9 cellular contexts compared by ENCODE assay signal in the genomic region with DNA sequence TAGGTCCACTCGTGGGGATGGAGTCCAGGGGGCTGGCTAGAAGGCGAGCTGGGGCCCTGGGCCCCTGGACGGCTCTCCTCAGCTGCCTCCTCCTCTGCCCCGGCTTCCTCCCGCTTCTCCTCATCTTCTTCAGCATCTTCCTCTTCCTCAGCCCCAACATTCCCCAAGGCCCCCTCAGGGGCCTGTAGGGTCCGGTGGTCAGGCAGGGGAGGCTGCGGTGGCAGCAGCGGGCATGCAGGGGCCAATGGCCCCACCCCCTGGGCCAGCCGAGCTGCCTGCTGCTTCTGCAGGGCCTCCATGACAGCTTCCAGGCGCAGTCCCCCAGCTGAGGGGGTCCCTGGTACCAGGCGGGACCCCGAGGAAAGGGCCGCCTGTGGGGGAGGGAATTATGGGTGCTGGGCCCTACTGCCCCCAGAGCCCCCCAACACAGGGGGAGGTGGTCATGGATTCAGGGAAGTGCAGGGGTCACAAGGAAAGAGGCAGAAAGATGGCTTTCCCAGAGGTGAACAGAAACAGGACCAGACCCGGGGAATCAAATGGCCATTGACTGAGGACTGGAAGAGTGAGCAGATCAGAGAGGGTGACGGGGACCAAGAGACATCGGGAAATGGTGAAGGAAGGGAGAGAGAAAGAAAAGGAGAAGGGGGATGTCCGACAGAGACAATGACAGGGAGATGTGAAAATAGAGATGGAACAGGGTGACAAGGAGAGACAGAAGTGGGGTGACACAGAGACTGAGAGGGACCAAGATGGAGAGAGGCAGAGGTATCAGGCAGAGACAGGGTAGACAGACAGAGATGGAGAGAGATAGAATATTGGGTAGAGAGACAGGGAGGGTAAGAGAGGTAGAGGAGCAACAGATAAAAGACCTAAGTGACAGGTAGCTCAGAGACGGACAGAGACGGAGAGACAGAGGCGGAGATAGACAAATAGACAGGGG. TPM values are rescaled to one million over a fixed set of nuclear protein-coding genes. Genes with fewer than 3 reads are reported as not detected.
DNase-seq lines count a peak whose midpoint lies in the region; ATAC-seq and TF ChIP-seq lines count a peak whose summit lies in the region.
"Had no signal": no experiment of that assay in that cellular context is flagged by ENCODE, and none has a peak within 500 bp of the region (broad histone marks: within the 10 kb centered on the region; RNA-seq: fewer than 3 reads in every experiment).

No MANE protein-coding gene starts in this region.

- H3K23ac ChIP-seq in mesendoderm (ENCODE audit: low read length) = peak overlapping the region; percentile 66

- peak overlapping the region; percentile 80 for H3K4me3 Mint-ChIP-seq in stimulated activated naive CD8-positive, alpha-beta T cell treated with anti-CD3 and anti-CD28 coated beads, Interleukin-15, Interleukin-2, amounts not matched to agents 100 ng/mL and 50 ng/mL, for 24 hours
- H3K4me3 Mint-ChIP-seq in brain (peak overlapping the region; percentile 72 to 87 (median 79)), type B pancreatic cell (peak overlapping the region; percentile 84)

- no peak overlapping the region for H2BK5ac ChIP-seq in mesendoderm (ENCODE audit: low read length)

- no peak overlapping the region for H3K4me3 ChIP-seq in mesendoderm (ENCODE audit: low read length)

- peak overlapping the region; percentile 25 for H3K4me2 ChIP-seq in mesendoderm (ENCODE audit: low read length)

- H4K5ac ChIP-seq in mesendoderm (ENCODE audit: low read length) = no peak overlapping the region

- H3K27ac ChIP-seq in mesendoderm (ENCODE audit: low read depth, low read length) = no peak overlapping the region

- H3K27me3 Mint-ChIP-seq in stimulated activated naive CD8-positive, alpha-beta T cell treated with anti-CD3 and anti-CD28 coated beads, Interleukin-15, Interleukin-2, amounts not matched to agents 100 ng/mL and 50 ng/mL, for 24 hours = peaks cover 65% of the 10 kb centered on the region
- H3K27me3 Mint-ChIP-seq in brain = peaks cover 70% of the 10 kb centered on the region
- peaks cover 88% of the 10 kb centered on the region for H3K27me3 Mint-ChIP-seq in type B pancreatic cell

- H3K4me1 ChIP-seq in mesendoderm (ENCODE audit: control insufficient read depth, low read depth, low read length) = no peaks in the 10 kb centered on the region

- H2BK15ac ChIP-seq in mesendoderm (replicated peaks; ENCODE audit: low read depth) = no peak overlapping the region

- H3K36me3 ChIP-seq in mesendoderm (ENCODE audit: control insufficient read depth, insufficient read depth, low read length) = no peaks in the 10 kb centered on the region

- no peak overlapping the region for H2AK5ac ChIP-seq in mesendoderm (ENCODE audit: low read length)

- peaks cover 20% of the 10 kb centered on the region for H3K4me1 Mint-ChIP-seq in stimulated activated naive CD8-positive, alpha-beta T cell treated with anti-CD3 and anti-CD28 coated beads, Interleukin-15, Interleukin-2, amounts not matched to agents 100 ng/mL and 50 ng/mL, for 24 hours (ENCODE audit: low read depth)
- H3K4me1 Mint-ChIP-seq in brain (peaks cover 36% of the 10 kb centered on the region), type B pancreatic cell (ENCODE audit: unreplicated experiment) (peaks cover 12% of the 10 kb centered on the region)

- H3K56ac ChIP-seq in mesendoderm (ENCODE audit: low read length) = no peak overlapping the region

- no peak overlapping the region for H3K4ac ChIP-seq in mesendoderm (ENCODE audit: low read depth, low read length)

- H3K36me3 Mint-ChIP-seq in stimulated activated naive CD8-positive, alpha-beta T cell treated with anti-CD3 and anti-CD28 coated beads, Interleukin-15, Interleukin-2, amounts not matched to agents 100 ng/mL and 50 ng/mL, for 24 hours (ENCODE audit: low read depth) = no peaks in the 10 kb centered on the region
- no peaks in the 10 kb centered on the region for H3K36me3 Mint-ChIP-seq in brain
- peaks cover 4% of the 10 kb centered on the region for H3K36me3 Mint-ChIP-seq in type B pancreatic cell

- H3K9ac ChIP-seq in mesendoderm (ENCODE audit: low read length) = no peak overlapping the region

- WGBS in mesendoderm (ENCODE audit: extremely low coverage, insufficient coverage, low lambda C conversion rate) = no CpG with 5 or more reads among the region's 20 CpGs

- no peak overlapping the region for H3K27ac Mint-ChIP-seq in stimulated activated naive CD8-positive, alpha-beta T cell treated with anti-CD3 and anti-CD28 coated beads, Interleukin-15, Interleukin-2, amounts not matched to agents 100 ng/mL and 50 ng/mL, for 24 hours
- peak overlapping the region in 2 of 5 experiments; percentile 10 to 52 for H3K27ac Mint-ChIP-seq in brain
- H3K27ac Mint-ChIP-seq in type B pancreatic cell = no peak overlapping the region

- DNase-seq in stimulated activated naive CD8-positive, alpha-beta T cell treated with anti-CD3 and anti-CD28 coated beads, Interleukin-15, Interleukin-2, amounts not matched to agents 100 U/mL and 50 U/mL, for 24 hours = no peak
- DNase-seq in mesendoderm (no peak), type B pancreatic cell (ENCODE audit: extremely low spot score, unreplicated experiment) (no peak), NCI-H82 treated with DMSO at 0.1 percent for 48 hours (lab: John Stamatoyannopoulos, UW; ENCODE audit: unreplicated experiment) (no peak), NCI-H69 (lab: John Stamatoyannopoulos, UW) (no peak)
- DNase-seq: NCI-H1436 treated with DMSO at 0.1 percent for 48 hours had no signal

- no peaks in the 10 kb centered on the region for H3K9me3 Mint-ChIP-seq in stimulated activated naive CD8-positive, alpha-beta T cell treated with anti-CD3 and anti-CD28 coated beads, Interleukin-15, Interleukin-2, amounts not matched to agents 100 ng/mL and 50 ng/mL, for 24 hours
- H3K9me3 Mint-ChIP-seq in brain = peaks cover 0 to 3% (median 0%) of the 10 kb centered on the region in 5 experiments
- H3K9me3 Mint-ChIP-seq in type B pancreatic cell = no peaks in the 10 kb centered on the region

- H3K79me2 ChIP-seq in mesendoderm (ENCODE audit: control insufficient read depth, insufficient read depth, low read length) = no peaks in the 10 kb centered on the region

- H2BK120ac ChIP-seq in mesendoderm (ENCODE audit: low read depth, low read length) = no peak overlapping the region

- TF ChIP-seq CTCF in brain (conservative IDR thresholded peaks at IDR 0.05) = no peak
- TF ChIP-seq CTCF in type B pancreatic cell (conservative IDR thresholded peaks at IDR 0.05) = no peak

- ATAC-seq in stimulated activated naive CD8-positive, alpha-beta T cell treated with anti-CD3 and anti-CD28 coated beads, Interleukin-15, Interleukin-2, amounts not matched to agents 100 U/mL and 50 U/mL, for 24 hours = no peak
- no peak for ATAC-seq in GM18909 (IDR thresholded peaks at IDR 0.05; ENCODE audit: poor library complexity, unreplicated experiment)

- no peak overlapping the region for H4K8ac ChIP-seq in mesendoderm (ENCODE audit: low read depth, low read length)

- H3K79me1 ChIP-seq in mesendoderm (ENCODE audit: low read length) = no peaks in the 10 kb centered on the region

- no peak overlapping the region for H3K18ac ChIP-seq in mesendoderm (ENCODE audit: low read length)

- peaks cover 67% of the 10 kb centered on the region for H3K27me3 ChIP-seq in mesendoderm (ENCODE audit: insufficient read depth, low read length, poor library complexity)

RNA-seq across cellular contexts. Expression of a gene that starts 0.9 kb away (rescaled TPM):
- polyA plus RNA-seq in brain (ENCODE audit: insufficient read depth, low read depth, low replicate concordance) = not detected
- not detected for polyA plus RNA-seq in mesendoderm (2013, experiment 1 of 2)
- polyA plus RNA-seq in mesendoderm (2013, experiment 2 of 2) = not detected
- total RNA-seq in type B pancreatic cell (ENCODE audit: low replicate concordance) = 0.26 TPM in 1 of 2 replicates, not detected in the other

RNA-seq across cellular contexts. Expression of a gene that starts 7.7 kb away (rescaled TPM):
- 314 TPM for polyA plus RNA-seq in brain (ENCODE audit: insufficient read depth, low read depth, low replicate concordance)
- polyA plus RNA-seq in mesendoderm (2013, experiment 1 of 2) = 27.5 TPM
- polyA plus RNA-seq in mesendoderm (2013, experiment 2 of 2) = 26.4 TPM
- 81.6 and 93.4 TPM in 2 replicates for total RNA-seq in type B pancreatic cell (ENCODE audit: low replicate concordance)

RNA-seq across cellular contexts. Expression of a gene that starts 9.6 kb away (rescaled TPM):
- 81.1 TPM for polyA plus RNA-seq in brain (ENCODE audit: insufficient read depth, low read depth, low replicate concordance)
- polyA plus RNA-seq in mesendoderm (2013, experiment 1 of 2) = 61.1 TPM
- 60.8 TPM for polyA plus RNA-seq in mesendoderm (2013, experiment 2 of 2)
- 59.0 and 79.7 TPM in 2 replicates for total RNA-seq in type B pancreatic cell (ENCODE audit: low replicate concordance)

RNA-seq across cellular contexts. Expression of a gene that starts 16.1 kb away (rescaled TPM):
- polyA plus RNA-seq in brain (ENCODE audit: insufficient read depth, low read depth, low replicate concordance) = 30.9 TPM
- polyA plus RNA-seq in mesendoderm (2013, experiment 1 of 2) = 19.6 TPM
- 19.3 TPM for polyA plus RNA-seq in mesendoderm (2013, experiment 2 of 2)
- total RNA-seq in type B pancreatic cell (ENCODE audit: low replicate concordance) = 30.2 and 31.8 TPM in 2 replicates

RNA-seq across cellular contexts. Expression of a gene that starts 18.5 kb away (rescaled TPM):
- 27.2 TPM for polyA plus RNA-seq in brain (ENCODE audit: insufficient read depth, low read depth, low replicate concordance)
- polyA plus RNA-seq in mesendoderm (2013, experiment 1 of 2) = 9.9 TPM
- 10.9 TPM for polyA plus RNA-seq in mesendoderm (2013, experiment 2 of 2)
- 48.8 and 70.5 TPM in 2 replicates for total RNA-seq in type B pancreatic cell (ENCODE audit: low replicate concordance)
